ENCODE assay signal across 23 cellular contexts in the genomic region with DNA sequence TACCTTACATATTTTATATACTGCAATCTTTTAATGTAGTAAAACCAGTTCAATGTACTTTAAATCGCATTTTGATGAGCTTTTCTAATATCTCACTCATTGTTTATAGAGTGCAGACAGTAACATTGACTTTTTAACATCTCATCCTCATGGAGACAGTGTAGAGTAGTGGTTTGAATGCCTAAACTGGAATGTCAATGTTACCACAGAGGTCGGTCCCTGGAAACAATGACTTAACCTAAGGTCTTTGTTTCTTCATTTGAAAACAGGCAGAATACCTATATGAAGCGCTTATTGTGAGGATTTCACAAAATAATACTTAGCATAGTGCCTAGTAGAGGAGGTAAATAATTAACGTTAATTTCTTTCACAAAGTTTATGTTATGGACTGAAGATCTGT. TPM values are rescaled to one million over a fixed set of nuclear protein-coding genes. Genes with fewer than 3 reads are reported as not detected.
A peak's percentile ranks its signal among the peaks of the same experiment; 100 is the strongest.
DNase-seq lines count a peak whose midpoint lies in the region; ATAC-seq and TF ChIP-seq lines count a peak whose summit lies in the region.
"Had no signal": no experiment of that assay in that cellular context is flagged by ENCODE, and none has a peak within 500 bp of the region (broad histone marks: within the 10 kb centered on the region; RNA-seq: fewer than 3 reads in every experiment).

No MANE protein-coding gene starts in this region.

- H3K4me2 ChIP-seq in GM23338: no peak overlapping the region
- H3K4me2 ChIP-seq in mesendoderm (ENCODE audit: low read length): no peak overlapping the region

- peaks cover 13% of the 10 kb centered on the region; the same call in 1 of the 2 replicates for H4K20me1 ChIP-seq in GM23338 (replicated peaks; ENCODE audit: insufficient read depth)

- no peak overlapping the region for H2BK15ac ChIP-seq in mesendoderm (replicated peaks; ENCODE audit: low read depth)

- no CpG with 5 or more reads among the region's 4 CpGs for WGBS in mesendoderm (ENCODE audit: extremely low coverage, insufficient coverage, low lambda C conversion rate)

- no peaks in the 10 kb centered on the region for H3K36me3 ChIP-seq in GM23338 (ENCODE audit: insufficient read depth)
- H3K36me3 ChIP-seq in mesendoderm (ENCODE audit: control insufficient read depth, insufficient read depth, low read length): no peaks in the 10 kb centered on the region
- H3K36me3 ChIP-seq: adrenal gland, breast epithelium, colonic mucosa, esophagus squamous epithelium, MG63, tibial artery had no signal

- no peak overlapping the region for H3K4me3 ChIP-seq in GM23338
- H3K4me3 ChIP-seq in dorsolateral prefrontal cortex: no peak overlapping the region
- H3K4me3 ChIP-seq in mesendoderm (ENCODE audit: low read length): no peak overlapping the region
- H3K4me3 ChIP-seq: adrenal gland; BLaER1 treated with 17β-estradiol and CSF1 and Interleukin-3, amounts not matched to agents 10 nM and 100 nM; breast epithelium; colonic mucosa; esophagus squamous epithelium; MG63; tibial artery had no signal

- H2BK120ac ChIP-seq in mesendoderm (ENCODE audit: low read depth, low read length): no peak overlapping the region

- no peak overlapping the region for H3K4ac ChIP-seq in mesendoderm (ENCODE audit: low read depth, low read length)

- no peak overlapping the region for H2AK5ac ChIP-seq in mesendoderm (ENCODE audit: low read length)

- H4K8ac ChIP-seq in mesendoderm (ENCODE audit: low read depth, low read length): no peak overlapping the region

- H3K9me2 ChIP-seq in GM23338 (ENCODE audit: insufficient read depth): no peaks in the 10 kb centered on the region

- H3K27me3 Mint-ChIP-seq in CD4-positive, alpha-beta T cell: no peaks in the 10 kb centered on the region
- peaks cover 11% of the 10 kb centered on the region for H3K27me3 Mint-ChIP-seq in GM23338 (ENCODE audit: insufficient read depth, low read depth, poor library complexity)
- no peaks in the 10 kb centered on the region for H3K27me3 Mint-ChIP-seq in activated CD4-positive, alpha-beta T cell treated with anti-CD3 and anti-CD28 coated beads, Interleukin-2, amount 10 ng/mL, durations not matched to agents 7 days and 5 days
- H3K27me3 Mint-ChIP-seq in naive thymus-derived CD8-positive, alpha-beta T cell: no peaks in the 10 kb centered on the region
- H3K27me3 Mint-ChIP-seq: activated CD8-positive, alpha-beta T cell treated with anti-CD3 and anti-CD28 coated beads for 36 hours; effector memory CD8-positive, alpha-beta T cell; stimulated activated naive B cell treated with anti-CD40 and anti-IgM and Interleukin-4, amounts not matched to agents 10 μg/mL and 1 μg/mL and 100 μg/mL, for 72 hours had no signal

- no peaks in the 10 kb centered on the region for H3K27me3 ChIP-seq in CD4-positive, alpha-beta T cell (ENCODE audit: control insufficient read depth, insufficient read depth, low read length)
- H3K27me3 ChIP-seq in GM23338 (ENCODE audit: insufficient read depth) (peaks cover 10% of the 10 kb centered on the region; the same call in 1 of the 2 replicates), dorsolateral prefrontal cortex (no peaks in the 10 kb centered on the region), mesendoderm (ENCODE audit: insufficient read depth, low read length, poor library complexity) (no peaks in the 10 kb centered on the region)
- H3K27me3 ChIP-seq: adrenal gland; BLaER1 treated with 17β-estradiol and CSF1 and Interleukin-3, amounts not matched to agents 10 nM and 100 nM; breast epithelium; colonic mucosa; esophagus squamous epithelium; MG63; tibial artery had no signal

- H3K18ac ChIP-seq in mesendoderm (ENCODE audit: low read length): no peak overlapping the region

- peak overlapping the region; percentile 73 for H3K4me3 Mint-ChIP-seq in CD4-positive, alpha-beta T cell
- H3K4me3 Mint-ChIP-seq in GM23338: no peak overlapping the region
- H3K4me3 Mint-ChIP-seq in activated CD4-positive, alpha-beta T cell treated with anti-CD3 and anti-CD28 coated beads, Interleukin-2, amount 10 ng/mL, durations not matched to agents 7 days and 5 days: no peak overlapping the region
- H3K4me3 Mint-ChIP-seq in naive thymus-derived CD8-positive, alpha-beta T cell: peak overlapping the region in 3 of 10 donors; percentile 33 to 47 (median 37)
- H3K4me3 Mint-ChIP-seq: activated CD8-positive, alpha-beta T cell treated with anti-CD3 and anti-CD28 coated beads for 36 hours; stimulated activated naive B cell treated with anti-CD40 and anti-IgM and Interleukin-4, amounts not matched to agents 10 μg/mL and 1 μg/mL and 100 μg/mL, for 72 hours had no signal

- H3K79me2 ChIP-seq in GM23338 (replicated peaks; ENCODE audit: insufficient read depth) (peaks cover 85% of the 10 kb centered on the region), mesendoderm (ENCODE audit: control insufficient read depth, insufficient read depth, low read length) (peaks cover 49% of the 10 kb centered on the region)

- peaks cover 20% of the 10 kb centered on the region for H3K36me3 Mint-ChIP-seq in CD4-positive, alpha-beta T cell (ENCODE audit: low read depth)
- no peaks in the 10 kb centered on the region for H3K36me3 Mint-ChIP-seq in GM23338 (ENCODE audit: low read depth)
- peaks cover 12% of the 10 kb centered on the region for H3K36me3 Mint-ChIP-seq in activated CD4-positive, alpha-beta T cell treated with anti-CD3 and anti-CD28 coated beads, Interleukin-2, amount 10 ng/mL, durations not matched to agents 7 days and 5 days (ENCODE audit: low read depth)
- H3K36me3 Mint-ChIP-seq in naive thymus-derived CD8-positive, alpha-beta T cell: peaks cover 0 to 11% (median 0%) of the 10 kb centered on the region in 3 donors

- no peak for DNase-seq in CD4-positive, alpha-beta T cell
- DNase-seq in GM23338 (ENCODE audit: low spot score): peak; percentile 22
- no peak for DNase-seq in dorsolateral prefrontal cortex
- peak; percentile 48 for DNase-seq in mesendoderm
- DNase-seq in activated CD4-positive, alpha-beta T cell treated with anti-CD3 and anti-CD28 coated beads, Interleukin-2, amount 10 ng/mL, durations not matched to agents 7 days and 5 days: no peak
- DNase-seq in stimulated activated naive CD4-positive, alpha-beta T cell treated with Interleukin-2 at 50 U/mL for 16 hours (lab: John Stamatoyannopoulos, UW): no peak
- no peak for DNase-seq in naive thymus-derived CD8-positive, alpha-beta T cell
- DNase-seq in NCI-H2029 (lab: John Stamatoyannopoulos, UW): no peak
- DNase-seq: ACHN; activated CD8-positive, alpha-beta T cell treated with anti-CD3 and anti-CD28 coated beads for 36 hours; activated gamma-delta T cell; adrenal gland; colonic mucosa; effector memory CD8-positive, alpha-beta T cell; esophagus squamous epithelium; MG63; NCI-H2107; OCI-M1; stimulated activated CD4-positive, alpha-beta T cell treated with anti-CD3 and anti-CD28 coated beads, Interleukin-4, amount 100 ng/mL, for 1 hour; stimulated activated naive B cell treated with anti-CD40 and anti-IgM and Interleukin-4, amounts not matched to agents 10 μg/mL and 1 μg/mL and 100 μg/mL, for 72 hours; tibial artery had no signal

- H3K9ac ChIP-seq in mesendoderm (ENCODE audit: low read length): no peak overlapping the region
- H3K9ac ChIP-seq: BLaER1 treated with 17β-estradiol and CSF1 and Interleukin-3, amounts not matched to agents 10 nM and 100 nM had no signal

- no peak overlapping the region for H3K23ac ChIP-seq in mesendoderm (ENCODE audit: low read length)

- intact Hi-C loops in CD4-positive, alpha-beta T cell (cut with DNase I, micrococcal nuclease): loop anchor here (5.0 to 10.0 kb wide), 5 partner anchors 33 to 360 kb away; a partner anchor contains a TSS
- intact Hi-C loops in dorsolateral prefrontal cortex (cut with DNase I): loop anchor here in 1 of 2 donors (5.0 kb wide), 1 partner anchor 358 kb away; a partner anchor contains a TSS

- H4K5ac ChIP-seq in mesendoderm (ENCODE audit: low read length): no peak overlapping the region

- CTCF ChIA-PET in CD4-positive, alpha-beta T cell (lab: Charles Lee): interaction anchor here (0.5 kb wide), 1 partner anchor 177 kb away, joined by 3 read pairs; no protein-coding TSS in a partner anchor
- CTCF ChIA-PET in activated CD4-positive, alpha-beta T cell treated with anti-CD3 and anti-CD28 coated beads, Interleukin-2, amount 10 ng/mL, durations not matched to agents 7 days and 5 days (lab: Charles Lee): interaction anchor here (1.0 kb wide), 1 partner anchor 119 kb away, joined by 3 read pairs; no protein-coding TSS in a partner anchor

- no peak overlapping the region for H3K27ac ChIP-seq in CD4-positive, alpha-beta T cell (ENCODE audit: low read depth, low read length)
- H3K27ac ChIP-seq in GM23338 (ENCODE audit: low read depth) (no peak overlapping the region), dorsolateral prefrontal cortex (peak overlapping the region in 50 of 59 donors; percentile 3 to 100 (median 99)), mesendoderm (ENCODE audit: low read depth, low read length) (no peak overlapping the region)
- H3K27ac ChIP-seq: adrenal gland; BLaER1 treated with 17β-estradiol and CSF1 and Interleukin-3, amounts not matched to agents 10 nM and 100 nM; colonic mucosa; tibial artery had no signal

- H3K4me1 Mint-ChIP-seq in CD4-positive, alpha-beta T cell (ENCODE audit: low read depth): peaks cover 62% of the 10 kb centered on the region
- peaks cover 39% of the 10 kb centered on the region for H3K4me1 Mint-ChIP-seq in GM23338
- peaks cover 41% of the 10 kb centered on the region for H3K4me1 Mint-ChIP-seq in activated CD4-positive, alpha-beta T cell treated with anti-CD3 and anti-CD28 coated beads, Interleukin-2, amount 10 ng/mL, durations not matched to agents 7 days and 5 days
- peaks cover 10 to 66% (median 62%) of the 10 kb centered on the region in 4 donors for H3K4me1 Mint-ChIP-seq in naive thymus-derived CD8-positive, alpha-beta T cell

- H2BK5ac ChIP-seq in mesendoderm (ENCODE audit: low read length): no peak overlapping the region

- POLR2A ChIA-PET in CD4-positive, alpha-beta T cell (lab: Charles Lee): no interaction called here
- POLR2A ChIA-PET in activated CD4-positive, alpha-beta T cell treated with anti-CD3 and anti-CD28 coated beads, Interleukin-2, amount 10 ng/mL, durations not matched to agents 7 days and 5 days (lab: Charles Lee): interaction anchor here (0.6 kb wide), 1 partner anchor 65 kb away, joined by 4 read pairs; no protein-coding TSS in a partner anchor
- POLR2A ChIA-PET in naive thymus-derived CD8-positive, alpha-beta T cell (lab: Charles Lee): interaction anchor here (0.6 kb wide), 1 partner anchor 199 kb away, joined by 3 read pairs; no protein-coding TSS in a partner anchor

- H3K56ac ChIP-seq in mesendoderm (ENCODE audit: low read length): no peak overlapping the region

- TF ChIP-seq CTCF in CD4-positive, alpha-beta T cell (IDR thresholded peaks at IDR 0.05): no peak
- TF ChIP-seq CTCF in GM23338 (conservative IDR thresholded peaks at IDR 0.05; ENCODE audit: low read depth in 2 of 2) (no peak), dorsolateral prefrontal cortex (IDR thresholded peaks at IDR 0.05 in 54 of 56, conservative IDR thresholded peaks at IDR 0.05 in 2 of 56; ENCODE audit: low read depth in 1 of 56, partially characterized antibody in 56 of 56) (no peak)

- peaks cover 5% of the 10 kb centered on the region; the same call in 1 of the 2 replicates for H3F3A ChIP-seq in GM23338 (replicated peaks; ENCODE audit: low read depth)

- H3K79me1 ChIP-seq in mesendoderm (ENCODE audit: low read length): peaks cover 5% of the 10 kb centered on the region

- no peaks in the 10 kb centered on the region for H3K9me3 Mint-ChIP-seq in CD4-positive, alpha-beta T cell
- H3K9me3 Mint-ChIP-seq in GM23338: no peaks in the 10 kb centered on the region; the same call in 2 of the 3 replicates
- no peaks in the 10 kb centered on the region for H3K9me3 Mint-ChIP-seq in activated CD4-positive, alpha-beta T cell treated with anti-CD3 and anti-CD28 coated beads, Interleukin-2, amount 10 ng/mL, durations not matched to agents 7 days and 5 days
- H3K9me3 Mint-ChIP-seq in naive thymus-derived CD8-positive, alpha-beta T cell: no peaks in the 10 kb centered on the region
- H3K9me3 Mint-ChIP-seq: activated CD8-positive, alpha-beta T cell treated with anti-CD3 and anti-CD28 coated beads for 36 hours; effector memory CD8-positive, alpha-beta T cell; stimulated activated naive B cell treated with anti-CD40 and anti-IgM and Interleukin-4, amounts not matched to agents 10 μg/mL and 1 μg/mL and 100 μg/mL, for 72 hours had no signal

- H3K4me1 ChIP-seq in GM23338 (ENCODE audit: insufficient read depth) (peaks cover 37% of the 10 kb centered on the region), mesendoderm (ENCODE audit: control insufficient read depth, low read depth, low read length) (no peaks in the 10 kb centered on the region)
- H3K4me1 ChIP-seq: colonic mucosa had no signal

- no peaks in the 10 kb centered on the region for H3K9me3 ChIP-seq in CD4-positive, alpha-beta T cell (ENCODE audit: control insufficient read depth, low read length)
- H3K9me3 ChIP-seq: adrenal gland, breast epithelium, colonic mucosa, esophagus squamous epithelium, MG63, tibial artery had no signal

- no peak overlapping the region for H2AFZ ChIP-seq in GM23338

- no peak for ATAC-seq in CD4-positive, alpha-beta T cell (ENCODE audit: poor library complexity)
- ATAC-seq in GM23338: no peak; the same call in 2 of the 3 replicates
- no peak for ATAC-seq in naive thymus-derived CD8-positive, alpha-beta T cell
- ATAC-seq: activated CD8-positive, alpha-beta T cell treated with anti-CD3 and anti-CD28 coated beads for 36 hours; effector memory CD8-positive, alpha-beta T cell; stimulated activated naive B cell treated with anti-CD40 and anti-IgM and Interleukin-4, amounts not matched to agents 10 μg/mL and 1 μg/mL and 100 μg/mL, for 72 hours had no signal

- H3K27ac Mint-ChIP-seq in CD4-positive, alpha-beta T cell: no peak overlapping the region
- H3K27ac Mint-ChIP-seq in GM23338: no peak overlapping the region
- H3K27ac Mint-ChIP-seq in activated CD4-positive, alpha-beta T cell treated with anti-CD3 and anti-CD28 coated beads, Interleukin-2, amount 10 ng/mL, durations not matched to agents 7 days and 5 days: no peak overlapping the region
- H3K27ac Mint-ChIP-seq in naive thymus-derived CD8-positive, alpha-beta T cell: no peak overlapping the region
- H3K27ac Mint-ChIP-seq: activated CD8-positive, alpha-beta T cell treated with anti-CD3 and anti-CD28 coated beads for 36 hours; effector memory CD8-positive, alpha-beta T cell; stimulated activated naive B cell treated with anti-CD40 and anti-IgM and Interleukin-4, amounts not matched to agents 10 μg/mL and 1 μg/mL and 100 μg/mL, for 72 hours had no signal

RNA-seq across cellular contexts. Expression of a gene that starts 5.0 kb away (rescaled TPM):
- 100 to 1,000 TPM; 112 to 113 TPM for total RNA-seq in CD4-positive, alpha-beta T cell
- total RNA-seq in GM23338 (2014; rRNA removed; shearing (Covaris generic)): 24.5 and 34.2 TPM in 2 replicates
- 7.0 and 7.6 TPM in 2 replicates for polyA plus RNA-seq in GM23338 (2016; fragmentation: Nextera tagmentation; extraction: Ambion mirVana)
- 100 to 1,000 TPM in 46 of 120 experiments, 10 to 100 TPM in 74; 56.6 to 132 (median 97.6) TPM for total RNA-seq in dorsolateral prefrontal cortex
- 12.7 TPM for polyA plus RNA-seq in mesendoderm (2013, experiment 1 of 2)
- polyA plus RNA-seq in mesendoderm (2013, experiment 2 of 2): 12.7 TPM
- total RNA-seq in activated CD4-positive, alpha-beta T cell treated with anti-CD3 and anti-CD28 coated beads, Interleukin-2, amount 10 ng/mL, durations not matched to agents 7 days and 5 days: 10 to 100 TPM; 38.7 to 43.5 TPM
- 10 to 100 TPM; 73.2 to 75.6 TPM for total RNA-seq in naive thymus-derived CD8-positive, alpha-beta T cell
- polyA plus RNA-seq in naive thymus-derived CD8-positive, alpha-beta T cell: 10 to 100 TPM; 22.1 to 32.2 (median 26.6) TPM

Comparison
In these comparisons a context has a peak if more than half of its experiments do, and no peak if none do; other contexts are left out.
1. DNase-seq: peak in GM23338 (single experiment) and mesendoderm (single experiment); none in CD4-positive, alpha-beta T cell (0 of 10), dorsolateral prefrontal cortex (0 of 10), activated CD4-positive, alpha-beta T cell treated with anti-CD3 and anti-CD28 coated beads, Interleukin-2, amount 10 ng/mL, durations not matched to agents 7 days and 5 days (single experiment), stimulated activated naive CD4-positive, alpha-beta T cell treated with Interleukin-2 at 50 U/mL for 16 hours (single experiment), naive thymus-derived CD8-positive, alpha-beta T cell (0 of 10) and NCI-H2029 (single experiment).
2. H3K27ac ChIP-seq: peak in dorsolateral prefrontal cortex (50 of 59); none in CD4-positive, alpha-beta T cell (single experiment), GM23338 (single experiment) and mesendoderm (single experiment).